Comparison of ENCODE assay signal across 13 cellular contexts in the genomic region with DNA sequence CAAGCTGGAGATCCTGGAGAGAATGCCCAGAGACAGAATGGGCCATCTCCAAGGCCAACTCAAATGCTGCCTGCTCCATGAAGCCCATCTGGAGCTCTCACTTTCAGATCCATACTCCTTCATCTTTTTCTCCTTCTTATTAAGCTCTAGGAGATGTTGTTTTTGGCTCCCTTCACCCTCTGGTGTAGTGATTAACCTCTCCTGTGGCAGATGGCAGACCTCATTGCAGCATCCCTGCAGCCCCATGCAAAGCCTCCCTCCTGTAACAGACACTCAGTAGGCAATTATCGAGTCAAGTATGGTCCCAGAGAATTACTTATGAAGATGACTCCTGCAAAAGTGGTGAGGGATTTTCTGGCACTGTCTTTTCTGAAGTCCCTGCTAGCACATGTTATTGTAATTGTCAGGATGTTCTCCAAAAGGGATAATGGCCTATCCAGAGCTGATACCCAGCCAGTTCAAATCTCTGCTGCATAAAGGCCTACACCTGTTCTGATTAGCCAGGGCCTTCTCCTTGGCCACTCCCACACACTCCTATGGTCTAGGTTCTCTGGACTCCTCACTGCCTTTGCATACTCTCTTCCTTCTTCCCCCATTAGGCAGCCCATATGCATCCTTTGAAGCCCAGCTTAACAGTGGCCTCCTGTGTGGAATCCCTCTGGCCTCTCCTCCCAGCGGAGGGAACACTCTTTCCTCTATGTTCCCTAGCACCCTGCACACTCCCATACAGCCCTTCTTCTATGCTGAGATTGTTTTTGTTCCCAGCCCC. TPM values are rescaled to one million over a fixed set of nuclear protein-coding genes. Genes with fewer than 3 reads are reported as not detected.
A peak's percentile ranks its signal among the peaks of the same experiment; 100 is the strongest.
DNase-seq lines count a peak whose midpoint lies in the region; ATAC-seq and TF ChIP-seq lines count a peak whose summit lies in the region.
"Had no signal": no experiment of that assay in that cellular context is flagged by ENCODE, and none has a peak within 500 bp of the region (broad histone marks: within the 10 kb centered on the region; RNA-seq: fewer than 3 reads in every experiment).

No MANE protein-coding gene starts in this region.

- in situ Hi-C loops in brain microvascular endothelial cell (cut with HindIII; ENCODE audit: low pct_ligation_motif_present, low sequenced_read_pairs) (no loop called here), GM13976 (cut with MboI; ENCODE audit: low sequenced_read_pairs, unreplicated experiment) (no loop called here)

- ATAC-seq in activated T-cell treated with anti-CD3 and anti-CD28 coated beads, Interleukin-2, amount 50 U/mL, for 72 hours (replicated peaks in 1 of 2), result no peak
- no peak for ATAC-seq in mucosa of descending colon
- ATAC-seq: K562 had no signal

- H3K4me3 Mint-ChIP-seq in activated T-cell treated with anti-CD3 and anti-CD28 coated beads, Interleukin-2, amount 50 U/mL, for 72 hours, result peak overlapping the region; percentile 27 to 42
- H3K4me3 Mint-ChIP-seq: dendritic cell treated with granulocyte-macrophage colony-stimulating factor and Interleukin-4, amounts not matched to agents 40 ng/mL and 50 ng/mL, for 4 days had no signal

- TF ChIP-seq CTCF in brain microvascular endothelial cell (IDR thresholded peaks at IDR 0.05; ENCODE audit: low read depth, low read length, missing control alignments) (no peak), smooth muscle cell (IDR thresholded peaks at IDR 0.05; ENCODE audit: borderline replicate concordance, insufficient read depth, poor library complexity, severe bottlenecking) (no peak), mucosa of descending colon (IDR thresholded peaks at IDR 0.05) (no peak), GM13976 (IDR thresholded peaks at IDR 0.05; ENCODE audit: borderline replicate concordance, control extremely low read depth, extremely low read depth, insufficient read depth, missing control alignments) (no peak)

- H3K4me2 ChIP-seq in smooth muscle cell, result no peak overlapping the region

- H3K79me2 ChIP-seq in smooth muscle cell (ENCODE audit: low read depth), result no peaks in the 10 kb centered on the region

- no peaks in the 10 kb centered on the region for H3F3A ChIP-seq in smooth muscle cell (ENCODE audit: low read depth)

- intact Hi-C loops in mucosa of descending colon (cut with DNase I, micrococcal nuclease), result no loop called here

- H3K4me1 Mint-ChIP-seq in activated T-cell treated with anti-CD3 and anti-CD28 coated beads, Interleukin-2, amount 50 U/mL, for 72 hours (ENCODE audit: low read depth), result peaks cover 63% of the 10 kb centered on the region

- H3K27ac Mint-ChIP-seq in activated T-cell treated with anti-CD3 and anti-CD28 coated beads, Interleukin-2, amount 50 U/mL, for 72 hours, result peak overlapping the region; percentile 79
- H3K27ac Mint-ChIP-seq: dendritic cell treated with granulocyte-macrophage colony-stimulating factor and Interleukin-4, amounts not matched to agents 40 ng/mL and 50 ng/mL, for 4 days; progenitor cell of endocrine pancreas had no signal

- peaks cover 0 to 2% of the 10 kb centered on the region in 2 donors for H3K36me3 Mint-ChIP-seq in activated T-cell treated with anti-CD3 and anti-CD28 coated beads, Interleukin-2, amount 50 U/mL, for 72 hours (ENCODE audit: insufficient read depth in 2 of 2)

- H3K4me1 ChIP-seq in smooth muscle cell (ENCODE audit: low read depth), result no peaks in the 10 kb centered on the region
- peaks cover 8% of the 10 kb centered on the region for H3K4me1 ChIP-seq in mucosa of descending colon (ENCODE audit: low read depth)

- 86% methylated on average over 2 of the region's 2 CpGs for WGBS in smooth muscle cell (ENCODE audit: low lambda C conversion rate)

- H3K4me3 ChIP-seq in brain microvascular endothelial cell (ENCODE audit: low read depth, low read length) (no peak overlapping the region), smooth muscle cell (no peak overlapping the region), mucosa of descending colon (no peak overlapping the region)
- H3K4me3 ChIP-seq: K562, lung had no signal

- peak overlapping the region; percentile 10 for H2AFZ ChIP-seq in smooth muscle cell (ENCODE audit: low read depth)

- no peak overlapping the region for H3K9ac ChIP-seq in smooth muscle cell (ENCODE audit: low read depth)

- H3K27me3 ChIP-seq in brain microvascular endothelial cell (replicated peaks) (no peaks in the 10 kb centered on the region), smooth muscle cell (ENCODE audit: low read depth) (no peaks in the 10 kb centered on the region)

- H3K9me3 Mint-ChIP-seq in activated T-cell treated with anti-CD3 and anti-CD28 coated beads, Interleukin-2, amount 50 U/mL, for 72 hours, result no peaks in the 10 kb centered on the region
- H3K9me3 Mint-ChIP-seq: dendritic cell treated with granulocyte-macrophage colony-stimulating factor and Interleukin-4, amounts not matched to agents 40 ng/mL and 50 ng/mL, for 4 days had no signal

- no peak overlapping the region for H3K27ac ChIP-seq in brain microvascular endothelial cell
- no peak overlapping the region for H3K27ac ChIP-seq in smooth muscle cell (ENCODE audit: low read depth)

- H4K20me1 ChIP-seq in smooth muscle cell (ENCODE audit: low read depth), result no peaks in the 10 kb centered on the region

- H3K27me3 Mint-ChIP-seq in activated T-cell treated with anti-CD3 and anti-CD28 coated beads, Interleukin-2, amount 50 U/mL, for 72 hours (ENCODE audit: low read depth), result no peaks in the 10 kb centered on the region
- H3K27me3 Mint-ChIP-seq: dendritic cell treated with granulocyte-macrophage colony-stimulating factor and Interleukin-4, amounts not matched to agents 40 ng/mL and 50 ng/mL, for 4 days had no signal

- H3K9me3 ChIP-seq in smooth muscle cell (replicated peaks; ENCODE audit: low read depth) (no peaks in the 10 kb centered on the region), mucosa of descending colon (no peaks in the 10 kb centered on the region)

- H3K36me3 ChIP-seq in brain microvascular endothelial cell (replicated peaks) (no peaks in the 10 kb centered on the region), smooth muscle cell (ENCODE audit: low read depth) (no peaks in the 10 kb centered on the region), mucosa of descending colon (ENCODE audit: low read depth) (no peaks in the 10 kb centered on the region)

- DNase-seq in activated T-cell treated with anti-CD3 and anti-CD28 coated beads, Interleukin-2, amount 50 U/mL, for 72 hours, result no peak
- no peak for DNase-seq in activated T-cell treated with anti-CD3 and anti-CD28 coated beads, Interleukin-2, amount 50 U/mL, for 48 hours
- DNase-seq in NCI-H446 (lab: John Stamatoyannopoulos, UW) (peak; percentile 97 to 99), brain microvascular endothelial cell (peak; percentile 11), smooth muscle cell (lab: John Stamatoyannopoulos, UW; ENCODE audit: unreplicated experiment) (no peak), mucosa of descending colon (no peak), GM13976 (ENCODE audit: low spot score) (no peak), amniotic stem cell (lab: John Stamatoyannopoulos, UW) (no peak)
- DNase-seq: stimulated activated CD4-positive, alpha-beta T cell treated with anti-CD3 and anti-CD28 coated beads, Interleukin-4, amount 100 ng/mL, for 4 hours had no signal

RNA-seq across cellular contexts. Expression of a gene that starts 43.7 kb away (rescaled TPM):
- total RNA-seq in activated T-cell treated with anti-CD3 and anti-CD28 coated beads, Interleukin-2, amount 50 U/mL, for 72 hours, result 10 to 100 TPM; 19.0 to 27.3 TPM
- total RNA-seq in smooth muscle cell (14.7 and 15.9 TPM in 2 replicates), mucosa of descending colon (10 to 100 TPM in 2 of 3 donors, 1 to 10 TPM in 1; 7.1 to 70.9 (median 11.5) TPM)
- 5.4 and 6.6 TPM in 2 replicates for polyA plus RNA-seq in smooth muscle cell

Comparison
In these comparisons a context has a peak if more than half of its experiments do, and no peak if none do; other contexts are left out.
1. DNase-seq: peak in NCI-H446 (2 of 2) and brain microvascular endothelial cell (single experiment); none in activated T-cell treated with anti-CD3 and anti-CD28 coated beads, Interleukin-2, amount 50 U/mL, for 72 hours (0 of 2), activated T-cell treated with anti-CD3 and anti-CD28 coated beads, Interleukin-2, amount 50 U/mL, for 48 hours (0 of 2), smooth muscle cell (single experiment), mucosa of descending colon (0 of 3), GM13976 (single experiment) and amniotic stem cell (single experiment).